8 cellular contexts compared by ENCODE assay signal in the genomic region with DNA sequence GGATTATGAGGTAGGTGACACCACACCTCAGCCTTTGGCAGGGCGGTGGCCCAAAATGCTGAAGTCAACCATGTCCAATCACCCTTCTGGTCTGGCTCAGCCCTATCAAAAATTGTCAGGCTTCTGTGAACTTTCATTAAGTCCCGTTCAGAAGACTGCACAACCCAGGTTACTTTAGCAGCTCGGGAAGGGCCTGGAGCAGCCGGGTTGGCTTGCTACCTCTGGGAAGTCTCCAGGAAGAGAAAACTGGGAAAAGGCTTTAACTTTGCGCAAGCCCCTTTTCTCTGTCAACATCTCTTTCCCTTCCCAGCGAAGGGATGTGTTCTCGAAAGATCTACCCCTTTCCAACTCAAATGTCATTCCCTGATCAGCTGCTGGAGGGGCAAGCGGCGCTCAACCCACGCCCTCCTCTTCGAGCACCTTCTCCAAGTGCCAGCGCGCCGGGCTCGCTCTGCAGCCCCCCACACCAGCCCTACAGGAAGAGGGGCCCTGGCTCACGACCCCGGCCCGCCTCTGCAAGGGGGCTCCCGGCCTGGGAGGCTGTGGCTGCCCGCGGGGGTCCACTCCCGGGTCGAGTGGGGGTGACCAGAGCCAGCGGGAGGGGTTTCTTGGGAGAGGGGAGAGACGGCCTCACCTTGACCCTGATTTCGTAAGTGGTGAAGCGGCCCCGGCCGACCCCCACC. TPM values are rescaled to one million over a fixed set of nuclear protein-coding genes. Genes with fewer than 3 reads are reported as not detected.
DNase-seq lines count a peak whose midpoint lies in the region; ATAC-seq, FAIRE-seq and TF ChIP-seq lines count a peak whose summit lies in the region.

No MANE protein-coding gene starts in this region.

- intact Hi-C loops in OCI-LY7 (cut with micrococcal nuclease; ENCODE audit: unreplicated experiment) = loop anchor here (10.0 kb wide), 2 partner anchors 305 to 645 kb away; a partner anchor contains a TSS
- intact Hi-C loops in adrenal gland (cut with DNase I) = loop anchor here (10.0 kb wide), 2 partner anchors 85 to 145 kb away; no protein-coding TSS in a partner anchor
- intact Hi-C loops in left cardiac atrium (cut with DNase I) = loop anchor here in 1 of 2 donors (2.0 kb wide), 1 partner anchor 35 kb away; a partner anchor contains a TSS
- intact Hi-C loops in pancreas (cut with DNase I) = no loop called here

- TF ChIP-seq CTCF in OCI-LY7 (conservative IDR thresholded peaks at IDR 0.05; ENCODE audit: low read length) (no peak; the same call in 1 of the 2 replicates), adrenal gland (IDR thresholded peaks at IDR 0.05) (no peak), pancreas (IDR thresholded peaks at IDR 0.05) (no peak)

- peaks cover 56% of the 10 kb centered on the region for H3K79me2 ChIP-seq in OCI-LY7 (ENCODE audit: insufficient read depth, low read depth, low read length)

- H3K4me3 ChIP-seq in OCI-LY7 (ENCODE audit: low read depth, low read length, poor library complexity, severe bottlenecking) = peak overlapping the region; percentile 95
- peak overlapping the region; percentile 74 to 99 (median 88) for H3K4me3 ChIP-seq in adrenal gland
- peak overlapping the region; percentile 80 to 99 (median 86) for H3K4me3 ChIP-seq in pancreas

- no peaks in the 10 kb centered on the region for H3K9me2 ChIP-seq in OCI-LY7 (ENCODE audit: insufficient read depth, low read length)

- no peaks in the 10 kb centered on the region for H3K27me3 ChIP-seq in adrenal gland
- no peaks in the 10 kb centered on the region for H3K27me3 ChIP-seq in pancreas

- peak in 1 of 2 donors; percentile 23 for TF ChIP-seq POLR2A in adrenal gland (IDR thresholded peaks at IDR 0.05)

- ATAC-seq in GM18508 (IDR thresholded peaks at IDR 0.05; ENCODE audit: insufficient read depth, unreplicated experiment) (peak; percentile 3), HG03135 (IDR thresholded peaks at IDR 0.05; ENCODE audit: unreplicated experiment) (peak; percentile 14), left cardiac atrium (peak; percentile 28 to 36), pancreas (peak; percentile 16 to 62 (median 33))

- H3K4me2 ChIP-seq in OCI-LY7 (ENCODE audit: low read length) = peak overlapping the region; percentile 86

- CTCF ChIA-PET in OCI-LY7 (lab: Charles Lee; ENCODE audit: unreplicated experiment) = no interaction called here

- H3K4me1 ChIP-seq in OCI-LY7 (ENCODE audit: insufficient read depth, low read length, poor library complexity, severe bottlenecking) = peaks cover 47% of the 10 kb centered on the region
- peaks cover 18 to 47% of the 10 kb centered on the region in 2 donors for H3K4me1 ChIP-seq in adrenal gland (replicated peaks in 1 of 2)
- peaks cover 0 to 18% (median 9%) of the 10 kb centered on the region in 3 donors for H3K4me1 ChIP-seq in pancreas

- H3K36me3 ChIP-seq in OCI-LY7 (ENCODE audit: insufficient read depth, low read length) = peaks cover 32% of the 10 kb centered on the region
- H3K36me3 ChIP-seq in adrenal gland (replicated peaks in 1 of 2) = no peaks in the 10 kb centered on the region
- no peaks in the 10 kb centered on the region for H3K36me3 ChIP-seq in pancreas

- no TSS peak for BruUV-seq in OCI-LY7 (replicated peaks; lab: Mats Ljungman, UMichigan)

- no peak for FAIRE-seq in pancreas (lab: Jason Lieb, UNC)

- WGBS in adrenal gland, 4 donors = 0 to 2% (median 0%) methylated on average over 9 to 29 of the region's 29 CpGs
- WGBS in pancreas, 2 donors = 0 to 1% methylated on average over 29 of the region's 29 CpGs

- peak overlapping the region; percentile 97 for H2AFZ ChIP-seq in OCI-LY7 (ENCODE audit: low read length)

- peaks cover 8% of the 10 kb centered on the region for H4K20me1 ChIP-seq in OCI-LY7 (ENCODE audit: insufficient read depth, low read length)

- H3K9me3 ChIP-seq in OCI-LY7 (ENCODE audit: low read length) (no peaks in the 10 kb centered on the region), adrenal gland (replicated peaks in 1 of 3) (no peaks in the 10 kb centered on the region), pancreas (no peaks in the 10 kb centered on the region)

- POLR2A ChIA-PET in OCI-LY7 (lab: Charles Lee) = interaction anchor here (0.8 to 1.6 kb wide), 4 partner anchors 20 to 50 kb away, joined by 3 to 6 read pairs (median 4); no protein-coding TSS in a partner anchor

- peak overlapping the region; percentile 73 for H3K27ac ChIP-seq in OCI-LY7 (ENCODE audit: low read depth, low read length, poor library complexity, severe bottlenecking)
- peak overlapping the region; percentile 86 to 99 (median 95) for H3K27ac ChIP-seq in adrenal gland
- peak overlapping the region; percentile 87 to 100 (median 96) for H3K27ac ChIP-seq in pancreas

- DNase-seq in AG08395 (ENCODE audit: low spot score) = peak; percentile 26
- peak; percentile 65 for DNase-seq in OCI-LY7 (ENCODE audit: low spot score)
- DNase-seq in adrenal gland = peak in 6 of 7 donors; percentile 34 to 65 (median 48)
- peak; percentile 28 for DNase-seq in left cardiac atrium
- DNase-seq in pancreas = peak in 5 of 6 donors; percentile 20 to 76 (median 33)
- no peak for DNase-seq in NCI-H1048 (lab: John Stamatoyannopoulos, UW)

RNA-seq across cellular contexts. Expression of a gene that starts 0.6 kb away (rescaled TPM):
- total RNA-seq in OCI-LY7 (2014; rRNA removed; shearing (Covaris generic)) = 67.9 and 72.9 TPM in 2 replicates
- total RNA-seq in OCI-LY7 (2022) (79.3 and 88.6 TPM in 2 replicates), adrenal gland (100 to 1,000 TPM; 209 to 309 (median 243) TPM), left cardiac atrium (100 to 1,000 TPM; 209 to 255 TPM), pancreas (10 to 100 TPM; 30.0 to 75.8 (median 47.5) TPM)
- polyA plus RNA-seq in adrenal gland (100 to 1,000 TPM; 115 to 491 (median 164) TPM), pancreas (10 to 100 TPM; 59.7 to 88.9 TPM)

RNA-seq across cellular contexts. Expression of a gene that starts 34.6 kb away (rescaled TPM):
- 9.0 and 9.8 TPM in 2 replicates for total RNA-seq in OCI-LY7 (2014; rRNA removed; shearing (Covaris generic))
- total RNA-seq in OCI-LY7 (2022) (8.9 and 11.5 TPM in 2 replicates), adrenal gland (10 to 100 TPM in 3 of 8 donors, 1 to 10 TPM in 5; 3.2 to 13.5 (median 8.2) TPM), left cardiac atrium (10 to 100 TPM; 10.2 to 10.9 TPM), pancreas (1 to 10 TPM; 2.8 to 4.7 (median 3.9) TPM)
- polyA plus RNA-seq in adrenal gland (1 to 10 TPM; 2.5 to 6.1 (median 3.1) TPM), pancreas (1 to 10 TPM; 1.2 to 1.3 TPM)

Comparison
In these comparisons a context has a peak if more than half of its experiments do, and no peak if none do; other contexts are left out.
1. intact Hi-C loops: an anchor here in OCI-LY7 (10.0 kb wide) and adrenal gland (10.0 kb wide); none called in pancreas.